13 cellular contexts compared by ENCODE assay signal in genomic region chr11:75301131-75301530, GRCh38. TPM values are rescaled to one million over a fixed set of nuclear protein-coding genes. Genes with fewer than 3 reads are reported as not detected.
DNase-seq lines count a peak whose midpoint lies in the region; ATAC-seq, FAIRE-seq and TF ChIP-seq lines count a peak whose summit lies in the region.
"Had no signal": no experiment of that assay in that cellular context is flagged by ENCODE, and none has a peak within 500 bp of the region (broad histone marks: within the 10 kb centered on the region; RNA-seq: fewer than 3 reads in every experiment).

No MANE protein-coding gene starts in this region.

- H3K36me3 ChIP-seq in DND-41 (ENCODE audit: insufficient read depth, low read length) (no peaks in the 10 kb centered on the region), kidney (ENCODE audit: control insufficient read depth in 1 of 2, insufficient read depth in 2 of 2, low read length in 2 of 2) (no peaks in the 10 kb centered on the region), small intestine (ENCODE audit: control insufficient read depth in 2 of 2, insufficient read depth in 2 of 2, low read length in 2 of 2) (no peaks in the 10 kb centered on the region)
- H3K36me3 ChIP-seq: suprapubic skin had no signal

- no peak for FAIRE-seq in kidney (lab: Jason Lieb, UNC)
- FAIRE-seq in small intestine (lab: Jason Lieb, UNC), result no peak

- DNase-seq in DND-41 (no peak), SHP77 treated with DMSO at 0.1 percent for 48 hours (lab: John Stamatoyannopoulos, UW) (peak; percentile 67), kidney (peak; percentile 34), small intestine (peak; percentile 50), NCI-H748 treated with DMSO at 0.1 percent for 48 hours (lab: John Stamatoyannopoulos, UW) (no peak)
- DNase-seq: naive thymus-derived CD4-positive, alpha-beta T cell; NCI-H1417 treated with DMSO at 0.1 percent for 48 hours; stimulated activated CD4-positive, alpha-beta T cell treated with anti-CD3 and anti-CD28 coated beads, Interleukin-1b, Interleukin-23, amount 100 ng/mL, for 48 hours; T-cell had no signal

- H3K79me2 ChIP-seq in DND-41 (ENCODE audit: insufficient read depth, low read length), result no peaks in the 10 kb centered on the region; the same call in 1 of the 2 replicates

- no peak overlapping the region for H3K4me2 ChIP-seq in DND-41 (ENCODE audit: insufficient read depth, low read length)

- H3K9ac ChIP-seq in DND-41 (ENCODE audit: low read depth, low read length) (no peak overlapping the region), kidney (ENCODE audit: low read length in 2 of 2) (no peak overlapping the region)

- intact Hi-C loops in kidney (cut with DNase I), result no loop called here

- H3K27me3 ChIP-seq in DND-41 (ENCODE audit: insufficient read depth, low read length, poor library complexity), result no peaks in the 10 kb centered on the region
- no peaks in the 10 kb centered on the region for H3K27me3 ChIP-seq in small intestine (ENCODE audit: control insufficient read depth in 2 of 2, insufficient read depth in 2 of 2, low read length in 2 of 2)
- H3K27me3 ChIP-seq: suprapubic skin had no signal

- H3K27ac ChIP-seq in DND-41 (ENCODE audit: low read length) (no peak overlapping the region), kidney (ENCODE audit: low read depth in 2 of 2, low read length in 2 of 2) (no peak overlapping the region), small intestine (ENCODE audit: low read depth in 1 of 2, low read length in 1 of 2) (peak overlapping the region in 1 of 2 donors; percentile 83)
- H3K27ac ChIP-seq: suprapubic skin had no signal

- H3K4me1 ChIP-seq in DND-41 (ENCODE audit: insufficient read depth, low read length) (no peaks in the 10 kb centered on the region), kidney (ENCODE audit: control insufficient read depth in 1 of 2, insufficient read depth in 1 of 2, low read depth in 1 of 2, low read length in 2 of 2) (peaks cover 0 to 9% of the 10 kb centered on the region in 2 donors), small intestine (ENCODE audit: control insufficient read depth in 2 of 2, insufficient read depth in 1 of 2, low read depth in 1 of 2, low read length in 1 of 2) (no peaks in the 10 kb centered on the region)

- WGBS in small intestine, 3 donors, result 8 to 56% (median 37%) methylated on average over 5 of the region's 5 CpGs

- no peak overlapping the region for H3K4me3 ChIP-seq in DND-41 (ENCODE audit: low read depth in 1 of 2, low read length in 2 of 2)
- H3K4me3 ChIP-seq in kidney (ENCODE audit: low read length in 2 of 2), result no peak overlapping the region
- no peak overlapping the region for H3K4me3 ChIP-seq in small intestine (ENCODE audit: low read depth in 1 of 2, low read length in 2 of 2)
- H3K4me3 ChIP-seq: suprapubic skin had no signal

- H2AFZ ChIP-seq in DND-41 (ENCODE audit: low read depth, low read length), result no peak overlapping the region

- H3K9me3 ChIP-seq in DND-41 (ENCODE audit: insufficient read depth, low read length, severe bottlenecking) (no peaks in the 10 kb centered on the region), kidney (ENCODE audit: control insufficient read depth in 1 of 2, low read length in 2 of 2) (no peaks in the 10 kb centered on the region), small intestine (ENCODE audit: control insufficient read depth, low read depth) (no peaks in the 10 kb centered on the region)
- H3K9me3 ChIP-seq: suprapubic skin had no signal

- TF ChIP-seq CTCF in DND-41 (IDR thresholded peaks at IDR 0.05; ENCODE audit: borderline replicate concordance, extremely low read depth, low read length, poor library complexity, severe bottlenecking) (no peak), kidney (IDR thresholded peaks at IDR 0.05; ENCODE audit: borderline replicate concordance, extremely low read depth, insufficient read depth) (no peak)

- peaks cover 8% of the 10 kb centered on the region; the same call in 1 of the 2 replicates for H4K20me1 ChIP-seq in DND-41 (ENCODE audit: insufficient read depth, low read length)

- peak; percentile 33; the same call in 1 of the 3 replicates for ATAC-seq in DND-41 (ENCODE audit: insufficient read depth, low read depth)
- ATAC-seq in GM21737 (IDR thresholded peaks at IDR 0.05; ENCODE audit: unreplicated experiment), result no peak
- no peak for ATAC-seq in GM19463 (IDR thresholded peaks at IDR 0.05; ENCODE audit: unreplicated experiment)
- ATAC-seq: naive thymus-derived CD4-positive, alpha-beta T cell; T-cell; WTC11 had no signal

RNA-seq across cellular contexts. Expression of gene ARRB1, which starts 50.3 kb away (rescaled TPM):
- 53.8 TPM for total RNA-seq in kidney
- 17.6 TPM for polyA plus RNA-seq in kidney (ENCODE audit: insufficient read depth, low read depth, low replicate concordance)
- 10 to 100 TPM; 20.0 to 41.5 (median 28.2) TPM for polyA plus RNA-seq in small intestine

Comparison
In these comparisons a context has a peak if more than half of its experiments do, and no peak if none do; other contexts are left out.
1. DNase-seq: peak in SHP77 treated with DMSO at 0.1 percent for 48 hours (single experiment), kidney (single experiment) and small intestine (single experiment); none in DND-41 (single experiment) and NCI-H748 treated with DMSO at 0.1 percent for 48 hours (single experiment).